In the genomic region with DNA sequence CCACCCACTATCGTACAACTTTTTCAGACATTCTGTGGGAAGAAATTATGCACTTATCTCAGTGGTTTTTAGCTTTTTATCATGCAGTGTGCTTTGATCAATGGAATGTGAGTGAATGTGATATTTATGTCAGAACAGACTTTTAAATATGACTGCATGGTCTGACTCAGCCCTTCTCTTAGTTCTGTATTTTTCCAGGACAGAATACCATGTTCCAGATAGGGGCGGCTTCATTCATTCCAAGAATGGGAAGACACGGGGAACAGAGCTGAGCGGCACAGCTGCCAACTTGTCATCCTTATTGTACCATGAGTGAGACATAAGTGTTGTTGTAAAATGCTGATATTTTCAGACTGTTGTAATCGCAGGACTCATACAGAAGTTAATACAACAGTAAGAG, we compare ENCODE assay signal across 22 cellular contexts.
DNase-seq lines count a peak whose midpoint lies in the region; TF ChIP-seq lines count a peak whose summit lies in the region.
"Had no signal": no experiment of that assay in that cellular context is flagged by ENCODE, and none has a peak within 500 bp of the region (broad histone marks: within the 10 kb centered on the region; RNA-seq: fewer than 3 reads in every experiment).

No MANE protein-coding gene starts in this region.

- intact Hi-C loops in dorsolateral prefrontal cortex (cut with DNase I): no loop called here

- H3K4me3 ChIP-seq in dorsolateral prefrontal cortex: no peak overlapping the region
- H3K4me3 ChIP-seq: MG63 had no signal

- TF ChIP-seq CTCF in dorsolateral prefrontal cortex (IDR thresholded peaks at IDR 0.05 in 54 of 56, conservative IDR thresholded peaks at IDR 0.05 in 2 of 56; ENCODE audit: low read depth in 1 of 56, partially characterized antibody in 56 of 56) (no peak), GM20000 (IDR thresholded peaks at IDR 0.05; ENCODE audit: extremely low read depth, missing control alignments) (no peak)

- H3K27ac ChIP-seq in dorsolateral prefrontal cortex: peak overlapping the region in 38 of 59 donors; percentile 4 to 71 (median 30)

- DNase-seq in Ammon's horn (ENCODE audit: low spot score): peak; percentile 71
- peak; percentile 39 for DNase-seq in OCI-M1 (lab: John Stamatoyannopoulos, UW)
- DNase-seq in dorsolateral prefrontal cortex: peak in 7 of 10 donors; percentile 23 to 72 (median 57)
- DNase-seq in putamen (ENCODE audit: low spot score): peak; percentile 53
- DNase-seq in central memory CD4-positive, alpha-beta T cell: no peak
- no peak for DNase-seq in AG20443 (ENCODE audit: low spot score)
- DNase-seq in GM20000 (ENCODE audit: low spot score): no peak
- DNase-seq in ecto neural progenitor cell (ENCODE audit: low spot score): no peak
- DNase-seq: 8988T; BE2C; CD4-positive, CD25-positive, alpha-beta regulatory T cell; COR-L47; DMS 273 treated with DMSO at 0.1 percent for 48 hours; DND-41; GF-D8; H9; Karpas-422; MG63; NCI-H1092; NCI-H146; NCI-H2081 treated with DMSO at 0.1 percent for 48 hours; Right ventricle myocardium superior had no signal

- H3K27me3 ChIP-seq in dorsolateral prefrontal cortex: no peaks in the 10 kb centered on the region
- H3K27me3 ChIP-seq: BE2C, MG63 had no signal

Comparison
In these comparisons a context has a peak if more than half of its experiments do, and no peak if none do; other contexts are left out.
1. DNase-seq: peak in Ammon's horn (single experiment), OCI-M1 (single experiment), dorsolateral prefrontal cortex (7 of 10) and putamen (single experiment); none in central memory CD4-positive, alpha-beta T cell (single experiment), AG20443 (single experiment), GM20000 (single experiment) and ecto neural progenitor cell (single experiment).